Comparison of ENCODE assay signal across 14 cellular contexts in the genomic region with DNA sequence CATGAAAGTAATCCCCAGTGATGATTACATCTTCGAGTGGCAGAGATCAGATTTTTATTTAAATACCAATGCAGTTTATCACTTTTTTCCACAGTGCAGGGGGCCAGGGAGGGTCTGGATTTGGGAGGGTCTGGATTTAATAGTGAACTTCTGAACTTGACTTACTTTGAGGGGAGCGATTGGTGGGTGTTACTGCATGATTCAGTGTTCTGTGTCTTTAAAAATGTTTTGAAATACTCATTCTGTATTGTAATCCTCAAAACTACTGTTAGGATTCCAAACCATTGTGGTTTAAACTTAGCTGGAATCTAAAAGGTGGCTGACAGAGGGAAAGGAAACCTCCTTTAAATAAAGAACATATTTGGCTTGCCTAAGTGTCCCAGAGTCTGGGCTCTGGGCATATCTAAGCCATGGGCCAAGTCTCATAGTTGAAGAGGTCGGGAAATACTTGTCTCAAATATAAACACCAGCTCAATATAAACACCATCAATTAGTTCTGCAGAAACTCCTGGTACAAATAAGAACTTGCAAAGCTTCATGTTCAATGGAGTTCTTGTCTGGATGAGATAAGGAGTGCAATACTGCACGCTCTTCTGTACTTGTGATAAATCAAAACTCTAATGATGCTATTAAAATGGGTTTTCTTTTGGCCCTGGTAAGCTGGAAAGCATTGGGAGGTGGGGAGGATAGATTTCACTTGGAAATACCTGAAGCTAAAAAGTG. TPM values are rescaled to one million over a fixed set of nuclear protein-coding genes. Genes with fewer than 3 reads are reported as not detected.
DNase-seq lines count a peak whose midpoint lies in the region; ATAC-seq and TF ChIP-seq lines count a peak whose summit lies in the region.
"Had no signal": no experiment of that assay in that cellular context is flagged by ENCODE, and none has a peak within 500 bp of the region (broad histone marks: within the 10 kb centered on the region; RNA-seq: fewer than 3 reads in every experiment).

No MANE protein-coding gene starts in this region.

- no peak overlapping the region for H2AK5ac ChIP-seq in mesenchymal stem cell (ENCODE audit: low read length, severe bottlenecking)

- peak overlapping the region; percentile 7 for H3K4me2 ChIP-seq in mesenchymal stem cell (ENCODE audit: low read length, poor library complexity, severe bottlenecking)

- no peaks in the 10 kb centered on the region for H3K27me3 ChIP-seq in left ventricle myocardium inferior (ENCODE audit: low read depth)
- no peaks in the 10 kb centered on the region for H3K27me3 ChIP-seq in right cardiac atrium (ENCODE audit: control insufficient read depth, insufficient read depth)
- H3K27me3 ChIP-seq in mesenchymal stem cell (ENCODE audit: control insufficient read depth in 1 of 2, insufficient read depth in 1 of 2, low read length in 2 of 2), result no peaks in the 10 kb centered on the region

- no peak overlapping the region for H3K14ac ChIP-seq in mesenchymal stem cell (ENCODE audit: low read length in 2 of 2)

- peaks cover 21% of the 10 kb centered on the region for H3K79me1 ChIP-seq in mesenchymal stem cell (replicated peaks; ENCODE audit: low read length, poor library complexity, severe bottlenecking)

- H3K4me3 Mint-ChIP-seq in activated naive CD8-positive, alpha-beta T cell, result no peak overlapping the region
- H3K4me3 Mint-ChIP-seq: activated CD8-positive, alpha-beta memory T cell treated with anti-CD3 and anti-CD28 coated beads, Interleukin-2, amount 10 ng/mL, durations not matched to agents 7 days and 5 days had no signal

- no peak overlapping the region for H2AFZ ChIP-seq in mesenchymal stem cell (ENCODE audit: low read depth, low read length)

- H3K27ac Mint-ChIP-seq in activated naive CD8-positive, alpha-beta T cell, result peak overlapping the region; percentile 72
- H3K27ac Mint-ChIP-seq: activated CD8-positive, alpha-beta memory T cell treated with anti-CD3 and anti-CD28 coated beads, Interleukin-2, amount 10 ng/mL, durations not matched to agents 7 days and 5 days had no signal

- peaks cover 14% of the 10 kb centered on the region for H3K36me3 Mint-ChIP-seq in activated naive CD8-positive, alpha-beta T cell

- no peak overlapping the region for H2BK120ac ChIP-seq in mesenchymal stem cell (ENCODE audit: low read depth, low read length)

- H3K4me1 ChIP-seq in left ventricle myocardium inferior (peaks cover 83% of the 10 kb centered on the region), right cardiac atrium (ENCODE audit: control insufficient read depth, insufficient read depth, low read length) (peaks cover 20% of the 10 kb centered on the region), mesenchymal stem cell (ENCODE audit: control insufficient read depth, insufficient read depth, low read depth, low read length) (peaks cover 10% of the 10 kb centered on the region)

- H3K36me3 ChIP-seq in left ventricle myocardium inferior (no peaks in the 10 kb centered on the region), mesenchymal stem cell (ENCODE audit: control insufficient read depth in 1 of 2, insufficient read depth in 2 of 2, low read depth in 1 of 2, low read length in 2 of 2) (no peaks in the 10 kb centered on the region)

- H3K18ac ChIP-seq in mesenchymal stem cell (ENCODE audit: low read depth in 1 of 2, low read length in 2 of 2), result no peak overlapping the region

- peaks cover 89% of the 10 kb centered on the region for H3K4me1 Mint-ChIP-seq in activated naive CD8-positive, alpha-beta T cell (ENCODE audit: low read depth)

- H3K9me3 ChIP-seq in left ventricle myocardium inferior (replicated peaks) (no peaks in the 10 kb centered on the region), right cardiac atrium (ENCODE audit: control insufficient read depth, low read length) (no peaks in the 10 kb centered on the region), mesenchymal stem cell (ENCODE audit: control insufficient read depth, low read length) (no peaks in the 10 kb centered on the region)

- no peak overlapping the region for H3K4ac ChIP-seq in mesenchymal stem cell (ENCODE audit: low read depth in 1 of 2, low read length in 2 of 2)

- H4K91ac ChIP-seq in mesenchymal stem cell (ENCODE audit: low read length), result no peak overlapping the region

- no peak overlapping the region for H3K4me3 ChIP-seq in left ventricle myocardium inferior
- no peak overlapping the region for H3K4me3 ChIP-seq in right cardiac atrium (ENCODE audit: low read length)
- H3K4me3 ChIP-seq in mesenchymal stem cell (ENCODE audit: insufficient read depth in 1 of 2, low read depth in 1 of 2, low read length in 2 of 2), result peak overlapping the region in 1 of 2 experiments; percentile 1

- DNase-seq in left ventricle myocardium inferior (no peak), right cardiac atrium (no peak), mesenchymal stem cell (peak; percentile 78), NCI-H345 (lab: John Stamatoyannopoulos, UW) (no peak), posterior vena cava (ENCODE audit: low spot score) (no peak)
- no peak for DNase-seq in stimulated activated naive CD4-positive, alpha-beta T cell treated with Interleukin-2 at 50 U/mL for 16 hours (lab: John Stamatoyannopoulos, UW)
- DNase-seq: activated CD8-positive, alpha-beta memory T cell treated with anti-CD3 and anti-CD28 coated beads, Interleukin-2, amount 10 ng/mL, durations not matched to agents 7 days and 5 days; effector CD8-positive, alpha-beta T cell; H9; NCI-H2081; retina; SIG-M5 had no signal

- H3K9me3 Mint-ChIP-seq in activated naive CD8-positive, alpha-beta T cell (ENCODE audit: low read depth), result no peaks in the 10 kb centered on the region
- H3K9me3 Mint-ChIP-seq: H9 had no signal

- peak overlapping the region; percentile 14 for H3K27ac ChIP-seq in left ventricle myocardium inferior (replicated peaks)
- no peak overlapping the region for H3K27ac ChIP-seq in right cardiac atrium (ENCODE audit: low read length)
- no peak overlapping the region for H3K27ac ChIP-seq in mesenchymal stem cell (ENCODE audit: low read length, poor library complexity, severe bottlenecking)

- no peak overlapping the region for H3K23ac ChIP-seq in mesenchymal stem cell (ENCODE audit: low read length in 2 of 2)

- H4K8ac ChIP-seq in mesenchymal stem cell (ENCODE audit: low read length), result no peak overlapping the region

- no peak overlapping the region for H2BK12ac ChIP-seq in mesenchymal stem cell (ENCODE audit: low read length in 2 of 2)

- peak overlapping the region; percentile 28 for H3K9ac ChIP-seq in mesenchymal stem cell (ENCODE audit: low read length)

- H2BK15ac ChIP-seq in mesenchymal stem cell (ENCODE audit: low read depth, poor library complexity, severe bottlenecking), result no peak overlapping the region

- intact Hi-C loops in left ventricle myocardium inferior (cut with micrococcal nuclease) (no loop called here), right cardiac atrium (cut with DNase I) (no loop called here), posterior vena cava (cut with DNase I) (no loop called here)

- WGBS in right cardiac atrium, result 46% methylated on average over 4 of the region's 4 CpGs
- 0% methylated on average over 1 of the region's 4 CpGs for WGBS in mesenchymal stem cell

- no peaks in the 10 kb centered on the region for H3K27me3 Mint-ChIP-seq in activated naive CD8-positive, alpha-beta T cell
- H3K27me3 Mint-ChIP-seq: activated CD8-positive, alpha-beta memory T cell treated with anti-CD3 and anti-CD28 coated beads, Interleukin-2, amount 10 ng/mL, durations not matched to agents 7 days and 5 days had no signal

- no peak for TF ChIP-seq CTCF in left ventricle myocardium inferior (IDR thresholded peaks at IDR 0.05; ENCODE audit: borderline replicate concordance)

- ATAC-seq in right cardiac atrium (no peak), HG03135 (IDR thresholded peaks at IDR 0.05; ENCODE audit: unreplicated experiment) (no peak)

- no peak overlapping the region for H2BK5ac ChIP-seq in mesenchymal stem cell (ENCODE audit: low read depth, low read length, poor library complexity, severe bottlenecking)

RNA-seq across cellular contexts. Expression of gene JARID2, which starts 14.4 kb away (rescaled TPM):
- total RNA-seq in left ventricle myocardium inferior, result 6.5 TPM
- total RNA-seq in right cardiac atrium, result 10 to 100 TPM in 1 of 4 donors, 1 to 10 TPM in 3; 6.8 to 10.1 (median 9.4) TPM
- 4.1 TPM for polyA plus RNA-seq in right cardiac atrium
- polyA plus RNA-seq in mesenchymal stem cell (2013, experiment 1 of 2), result 10.5 TPM
- polyA plus RNA-seq in mesenchymal stem cell (2013, experiment 2 of 2), result 9.8 TPM
- total RNA-seq in posterior vena cava, result 1 to 10 TPM; 8.3 to 9.5 TPM
